26 cellular contexts compared by ENCODE assay signal in the genomic region with DNA sequence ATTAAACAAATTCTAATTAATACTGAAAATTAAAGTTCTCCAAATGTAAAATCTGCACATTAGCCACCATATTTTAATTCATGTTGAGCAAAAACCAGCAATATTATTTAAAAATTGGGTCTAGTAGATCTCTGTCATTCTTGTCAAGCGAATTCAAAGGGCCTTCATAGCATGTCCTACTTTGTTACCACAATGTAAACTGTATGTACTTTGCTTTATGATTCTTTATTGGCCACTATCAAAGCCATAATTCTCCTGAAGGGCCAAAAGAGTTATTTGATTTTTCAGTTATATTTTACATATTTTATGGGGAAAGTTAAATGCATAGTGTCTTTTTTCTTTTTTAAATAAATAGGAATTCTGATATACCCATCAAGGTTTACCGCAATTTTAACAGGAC.
"Had no signal": no experiment of that assay in that cellular context is flagged by ENCODE, and none has a peak within 500 bp of the region (broad histone marks: within the 10 kb centered on the region; RNA-seq: fewer than 3 reads in every experiment).

No MANE protein-coding gene starts in this region.

- H3K36me3 ChIP-seq: colonic mucosa, gastrocnemius medialis had no signal

- FAIRE-seq: endometrium, endothelial cell of umbilical vein, frontal cortex had no signal

- H3K27me3 ChIP-seq: colonic mucosa, dorsolateral prefrontal cortex, esophagus muscularis mucosa, esophagus squamous epithelium, foreskin keratinocyte, gastrocnemius medialis, gastroesophageal sphincter, heart left ventricle had no signal

- H3K9me3 ChIP-seq: gastrocnemius medialis had no signal

- ATAC-seq: effector memory CD8-positive, alpha-beta T cell; esophagus mucosa; foreskin keratinocyte; gastrocnemius medialis; gastroesophageal sphincter; heart left ventricle had no signal

- H3K27ac ChIP-seq: colonic mucosa, coronary artery, dorsolateral prefrontal cortex, epithelial cell of prostate, esophagus muscularis mucosa, esophagus squamous epithelium, foreskin keratinocyte, gastrocnemius medialis, gastroesophageal sphincter, heart left ventricle had no signal

- H3K4me1 ChIP-seq: colonic mucosa, esophagus squamous epithelium, foreskin keratinocyte, gastrocnemius medialis, heart left ventricle had no signal

- DNase-seq: colonic mucosa; cortex of kidney; dermis blood vessel endothelial cell; dorsolateral prefrontal cortex; effector CD4-positive, alpha-beta T cell; effector CD8-positive, alpha-beta T cell; effector memory CD4-positive, alpha-beta T cell; effector memory CD8-positive, alpha-beta T cell; endodermal cell; erythroblast; esophagus squamous epithelium; foreskin fibroblast; foreskin keratinocyte; foreskin melanocyte; gastrocnemius medialis; glutamatergic neuron; head of caudate nucleus; heart left ventricle had no signal

- H3K4me3 ChIP-seq: colonic mucosa, coronary artery, dorsolateral prefrontal cortex, esophagus muscularis mucosa, esophagus squamous epithelium, gastrocnemius medialis, gastroesophageal sphincter, heart left ventricle had no signal
